Comparison of ENCODE assay signal across 23 cellular contexts in genomic region chr5:169011009-169011408, GRCh38.
"Had no signal": no experiment of that assay in that cellular context is flagged by ENCODE, and none has a peak within 500 bp of the region (broad histone marks: within the 10 kb centered on the region; RNA-seq: fewer than 3 reads in every experiment).

No MANE protein-coding gene starts in this region.

- H3K4me2 ChIP-seq: smooth muscle cell had no signal

- H3K4me1 Mint-ChIP-seq: naive thymus-derived CD4-positive, alpha-beta T cell; stimulated activated effector memory CD8-positive, alpha-beta T cell treated with anti-CD3 and anti-CD28 coated beads, Interleukin-12 subunit alpha, Interleukin-12 subunit beta, amount 100 ng/mL, for 72 hours had no signal

- H3K27ac Mint-ChIP-seq: dendritic cell treated with granulocyte-macrophage colony-stimulating factor and Interleukin-4, amounts not matched to agents 40 ng/mL and 50 ng/mL, for 4 days; naive thymus-derived CD4-positive, alpha-beta T cell; stimulated activated effector memory CD8-positive, alpha-beta T cell treated with anti-CD3 and anti-CD28 coated beads, Interleukin-12 subunit alpha, Interleukin-12 subunit beta, amount 100 ng/mL, for 72 hours had no signal

- H3K4me1 ChIP-seq: colonic mucosa, pancreas had no signal

- H3K27me3 ChIP-seq: colonic mucosa, esophagus muscularis mucosa, neutrophil, stomach, thyroid gland had no signal

- ATAC-seq: naive thymus-derived CD4-positive, alpha-beta T cell; pancreas; sciatic nerve; stimulated activated effector memory CD8-positive, alpha-beta T cell treated with anti-CD3 and anti-CD28 coated beads, Interleukin-12 subunit alpha, Interleukin-12 subunit beta, amount 100 ng/mL, for 72 hours had no signal

- H3K4me3 Mint-ChIP-seq: dendritic cell treated with granulocyte-macrophage colony-stimulating factor and Interleukin-4, amounts not matched to agents 40 ng/mL and 50 ng/mL, for 4 days; naive thymus-derived CD4-positive, alpha-beta T cell; neural crest cell; stimulated activated effector memory CD8-positive, alpha-beta T cell treated with anti-CD3 and anti-CD28 coated beads, Interleukin-12 subunit alpha, Interleukin-12 subunit beta, amount 100 ng/mL, for 72 hours had no signal

- H3K9me3 Mint-ChIP-seq: dendritic cell treated with granulocyte-macrophage colony-stimulating factor and Interleukin-4, amounts not matched to agents 40 ng/mL and 50 ng/mL, for 4 days; neural crest cell; stimulated activated effector memory CD8-positive, alpha-beta T cell treated with anti-CD3 and anti-CD28 coated beads, Interleukin-12 subunit alpha, Interleukin-12 subunit beta, amount 100 ng/mL, for 72 hours had no signal

- H3K36me3 Mint-ChIP-seq: naive thymus-derived CD4-positive, alpha-beta T cell; stimulated activated effector memory CD8-positive, alpha-beta T cell treated with anti-CD3 and anti-CD28 coated beads, Interleukin-12 subunit alpha, Interleukin-12 subunit beta, amount 100 ng/mL, for 72 hours had no signal

- H3K27ac ChIP-seq: colonic mucosa, neutrophil, pancreas, thyroid gland had no signal

- H3K4me3 ChIP-seq: colonic mucosa, esophagus muscularis mucosa, pancreas, smooth muscle cell, stomach, thyroid gland had no signal

- H3K9me3 ChIP-seq: colonic mucosa, esophagus muscularis mucosa, neutrophil, pancreas, stomach, thyroid gland had no signal

- DNase-seq: colonic mucosa; effector CD8-positive, alpha-beta T cell; foreskin melanocyte; glutamatergic neuron; mesenchymal stem cell; midbrain; naive thymus-derived CD4-positive, alpha-beta T cell; pancreas; retina; stimulated activated CD4-positive, alpha-beta T cell treated with anti-CD3 and anti-CD28 coated beads, Interleukin-12 subunit alpha, Interleukin-12 subunit beta, amount 100 ng/mL, for 4 hours; stimulated activated CD4-positive, alpha-beta T cell treated with anti-CD3 and anti-CD28 coated beads, Interleukin-1b, Interleukin-23, amount 100 ng/mL, for 48 hours; stimulated activated CD4-positive, alpha-beta T cell treated with anti-CD3 and anti-CD28 coated beads, Interleukin-4, amount 100 ng/mL, for 1 hour; stimulated activated naive CD4-positive, alpha-beta T cell treated with Interleukin-2 at 50 U/mL for 16 hours; stomach; thyroid gland; trophoblast cell had no signal

- H3K36me3 ChIP-seq: colonic mucosa, esophagus muscularis mucosa, neutrophil, pancreas, stomach, thyroid gland had no signal

- H3K27me3 Mint-ChIP-seq: dendritic cell treated with granulocyte-macrophage colony-stimulating factor and Interleukin-4, amounts not matched to agents 40 ng/mL and 50 ng/mL, for 4 days had no signal
